ENCODE assay signal across 17 cellular contexts in the genomic region with DNA sequence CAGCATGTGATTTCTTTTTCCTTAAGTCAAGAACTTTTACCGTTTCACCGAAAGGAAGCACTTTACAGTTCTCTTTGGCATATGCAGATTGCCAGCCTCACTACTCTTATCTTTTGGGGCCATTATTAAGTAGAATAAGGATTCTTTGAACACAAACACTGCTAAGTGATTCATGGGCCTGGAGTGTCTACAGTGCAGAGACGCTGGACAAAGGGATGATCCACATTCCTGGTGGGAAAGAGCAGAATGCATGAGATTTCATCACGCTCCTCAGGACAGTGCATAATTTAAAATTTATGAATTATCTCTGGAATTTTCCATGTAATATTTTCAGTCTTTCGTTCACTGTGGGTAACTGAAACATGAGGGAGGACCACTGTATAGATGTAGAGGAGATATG.
"Had no signal": no experiment of that assay in that cellular context is flagged by ENCODE, and none has a peak within 500 bp of the region (broad histone marks: within the 10 kb centered on the region; RNA-seq: fewer than 3 reads in every experiment).

No MANE protein-coding gene starts in this region.

- H3K4me1 Mint-ChIP-seq: activated B cell treated with CpG ODN at 0.5 μM for 24 hours; activated CD4-positive, alpha-beta T cell treated with anti-CD3 and anti-CD28 coated beads, Interleukin-2, amount 10 ng/mL, durations not matched to agents 7 days and 5 days; activated naive CD4-positive, alpha-beta T cell treated with anti-CD3 and anti-CD28 coated beads, Interleukin-2, amount 50 U/mL, for 24 hours had no signal

- H3K27me3 Mint-ChIP-seq: activated B cell treated with CpG ODN at 0.5 μM for 24 hours; activated CD4-positive, alpha-beta T cell treated with anti-CD3 and anti-CD28 coated beads, Interleukin-2, amount 10 ng/mL, durations not matched to agents 7 days and 5 days; activated naive CD4-positive, alpha-beta T cell treated with anti-CD3 and anti-CD28 coated beads, Interleukin-2, amount 50 U/mL, for 24 hours had no signal

- H3K4me3 ChIP-seq: dorsolateral prefrontal cortex, heart left ventricle, skin epidermis, stomach had no signal

- H3K79me2 ChIP-seq: parathyroid adenoma had no signal

- H3K9me3 ChIP-seq: stomach had no signal

- H3K27ac ChIP-seq: dorsolateral prefrontal cortex, heart left ventricle, parathyroid adenoma, stomach had no signal

- H2AFZ ChIP-seq: parathyroid adenoma had no signal

- H3K27me3 ChIP-seq: dorsolateral prefrontal cortex, heart left ventricle, stomach had no signal

- DNase-seq: activated B cell treated with CpG ODN at 0.5 μM for 24 hours; activated CD4-positive, alpha-beta T cell treated with anti-CD3 and anti-CD28 coated beads, Interleukin-2, amount 10 ng/mL, durations not matched to agents 7 days and 5 days; activated effector memory CD4-positive, alpha-beta T cell treated with Interleukin-2 at 50 U/mL for 16 hours; amygdala; cerebellar nuclear complex; dorsolateral prefrontal cortex; heart left ventricle; islet precursor cell; retina; stomach had no signal

- ATAC-seq: esophagus mucosa, heart left ventricle, left lobe of liver had no signal

- H3K9ac ChIP-seq: parathyroid adenoma had no signal

- H3K4me1 ChIP-seq: parathyroid adenoma, stomach had no signal

- H3K4me3 Mint-ChIP-seq: activated B cell treated with CpG ODN at 0.5 μM for 24 hours; activated CD4-positive, alpha-beta T cell treated with anti-CD3 and anti-CD28 coated beads, Interleukin-2, amount 10 ng/mL, durations not matched to agents 7 days and 5 days; activated naive CD4-positive, alpha-beta T cell treated with anti-CD3 and anti-CD28 coated beads, Interleukin-2, amount 50 U/mL, for 24 hours; neural crest cell; T-helper 1 cell treated with Interleukin-12 subunit alpha and Interleukin-12 subunit beta and Interleukin-4 antibody, amounts not matched to agents 30 μg/mL and 1 μg/mL, for 36 hours had no signal

- H3K27ac Mint-ChIP-seq: activated B cell treated with CpG ODN at 0.5 μM for 24 hours; activated CD4-positive, alpha-beta T cell treated with anti-CD3 and anti-CD28 coated beads, Interleukin-2, amount 10 ng/mL, durations not matched to agents 7 days and 5 days; activated naive CD4-positive, alpha-beta T cell treated with anti-CD3 and anti-CD28 coated beads, Interleukin-2, amount 50 U/mL, for 24 hours; T-helper 1 cell treated with Interleukin-12 subunit alpha and Interleukin-12 subunit beta and Interleukin-4 antibody, amounts not matched to agents 30 μg/mL and 1 μg/mL, for 36 hours had no signal
